ENCODE assay signal across 9 cellular contexts in genomic region chr17:17739388-17740066, GRCh38. TPM values are rescaled to one million over a fixed set of nuclear protein-coding genes. Genes with fewer than 3 reads are reported as not detected.
DNase-seq lines count a peak whose midpoint lies in the region; ATAC-seq, FAIRE-seq and TF ChIP-seq lines count a peak whose summit lies in the region.
"Had no signal": no experiment of that assay in that cellular context is flagged by ENCODE, and none has a peak within 500 bp of the region (broad histone marks: within the 10 kb centered on the region; RNA-seq: fewer than 3 reads in every experiment).

No MANE protein-coding gene starts in this region.

- no peaks in the 10 kb centered on the region for H3K9me3 ChIP-seq in small intestine (ENCODE audit: control insufficient read depth, low read depth)

- no peaks in the 10 kb centered on the region for H3K27me3 ChIP-seq in small intestine (ENCODE audit: control insufficient read depth in 2 of 2, insufficient read depth in 2 of 2, low read length in 2 of 2)

- H3K27me3 Mint-ChIP-seq in activated T-helper 1 cell treated with anti-CD3 and anti-CD28 coated beads, Interleukin-12 subunit alpha, Interleukin-12 subunit beta, Interleukin-2, Interleukin-4 antibody, amounts not matched to agents 30 ng/mL and 10 ng/mL and 1 ng/mL, durations not matched to agents 14 hours and 24 hours and 36 hours (ENCODE audit: insufficient read depth): no peaks in the 10 kb centered on the region
- no peaks in the 10 kb centered on the region for H3K27me3 Mint-ChIP-seq in CD14-positive monocyte (ENCODE audit: low read depth in 3 of 3)

- peak overlapping the region; percentile 99 for H3K27ac ChIP-seq in angular gyrus (ENCODE audit: low read depth, low read length)
- peak overlapping the region in 1 of 2 donors; percentile 63 for H3K27ac ChIP-seq in small intestine (ENCODE audit: low read depth in 1 of 2, low read length in 1 of 2)

- DNase-seq in H54 (ENCODE audit: insufficient read length, low spot score) (peak; percentile 96), inferior parietal cortex (ENCODE audit: extremely low spot score) (peak; percentile 63), small intestine (peak; percentile 27), CD14-positive monocyte (ENCODE audit: low spot score) (no peak)
- DNase-seq in activated T-helper 1 cell treated with anti-CD3 and anti-CD28 coated beads, Interleukin-12 subunit alpha, Interleukin-12 subunit beta, Interleukin-2, Interleukin-4 antibody, amounts not matched to agents 30 ng/mL and 10 ng/mL and 1 ng/mL, durations not matched to agents 14 hours and 24 hours and 36 hours (ENCODE audit: low spot score): no peak
- DNase-seq: stimulated activated naive CD4-positive, alpha-beta T cell treated with Interleukin-2 at 50 U/mL for 16 hours had no signal

- H3K4me1 Mint-ChIP-seq in activated T-helper 1 cell treated with anti-CD3 and anti-CD28 coated beads, Interleukin-12 subunit alpha, Interleukin-12 subunit beta, Interleukin-2, Interleukin-4 antibody, amounts not matched to agents 30 ng/mL and 10 ng/mL and 1 ng/mL, durations not matched to agents 14 hours and 24 hours and 36 hours (ENCODE audit: low read depth): peaks cover 10% of the 10 kb centered on the region
- peaks cover 12% of the 10 kb centered on the region for H3K4me1 Mint-ChIP-seq in CD14-positive monocyte

- TF ChIP-seq CTCF in CD14-positive monocyte (IDR thresholded peaks at IDR 0.05): no peak

- ATAC-seq in GM18505 (IDR thresholded peaks at IDR 0.05; ENCODE audit: unreplicated experiment) (no peak), HG02938 (IDR thresholded peaks at IDR 0.05; ENCODE audit: unreplicated experiment) (no peak)

- 56 to 67% (median 63%) methylated on average over 9 to 10 of the region's 10 CpGs for WGBS in small intestine, 3 donors

- FAIRE-seq in H54 (lab: Jason Lieb, UNC): peak; percentile 20
- FAIRE-seq in small intestine (lab: Jason Lieb, UNC): no peak

- H3K4me1 ChIP-seq in small intestine (ENCODE audit: control insufficient read depth in 2 of 2, insufficient read depth in 1 of 2, low read depth in 1 of 2, low read length in 1 of 2): peaks cover 0 to 17% of the 10 kb centered on the region in 2 donors

- no peaks in the 10 kb centered on the region for H3K36me3 ChIP-seq in small intestine (ENCODE audit: control insufficient read depth in 2 of 2, insufficient read depth in 2 of 2, low read length in 2 of 2)

- intact Hi-C loops in activated T-helper 1 cell treated with anti-CD3 and anti-CD28 coated beads, Interleukin-12 subunit alpha, Interleukin-12 subunit beta, Interleukin-2, Interleukin-4 antibody, amounts not matched to agents 30 ng/mL and 10 ng/mL and 1 ng/mL, durations not matched to agents 14 hours and 24 hours and 36 hours (cut with micrococcal nuclease): no loop called here
- intact Hi-C loops in CD14-positive monocyte (cut with micrococcal nuclease): no loop called here

- TF ChIP-seq POLR2A in H54 (IDR thresholded peaks at IDR 0.05; ENCODE audit: low read depth, low read length) (peak; percentile 26; the same call in 1 of the 2 replicates), GM18505 (IDR thresholded peaks at IDR 0.05; ENCODE audit: borderline replicate concordance, extremely low read depth, insufficient read depth, insufficient read length) (no peak)

- H3K4me3 Mint-ChIP-seq in activated T-helper 1 cell treated with anti-CD3 and anti-CD28 coated beads, Interleukin-12 subunit alpha, Interleukin-12 subunit beta, Interleukin-2, Interleukin-4 antibody, amounts not matched to agents 30 ng/mL and 10 ng/mL and 1 ng/mL, durations not matched to agents 14 hours and 24 hours and 36 hours: no peak overlapping the region
- no peak overlapping the region for H3K4me3 Mint-ChIP-seq in CD14-positive monocyte

- no peaks in the 10 kb centered on the region for H3K9me3 Mint-ChIP-seq in activated T-helper 1 cell treated with anti-CD3 and anti-CD28 coated beads, Interleukin-12 subunit alpha, Interleukin-12 subunit beta, Interleukin-2, Interleukin-4 antibody, amounts not matched to agents 30 ng/mL and 10 ng/mL and 1 ng/mL, durations not matched to agents 14 hours and 24 hours and 36 hours
- peaks cover 0 to 2% (median 0%) of the 10 kb centered on the region in 7 donors for H3K9me3 Mint-ChIP-seq in CD14-positive monocyte

- no peak overlapping the region for H3K27ac Mint-ChIP-seq in activated T-helper 1 cell treated with anti-CD3 and anti-CD28 coated beads, Interleukin-12 subunit alpha, Interleukin-12 subunit beta, Interleukin-2, Interleukin-4 antibody, amounts not matched to agents 30 ng/mL and 10 ng/mL and 1 ng/mL, durations not matched to agents 14 hours and 24 hours and 36 hours
- H3K27ac Mint-ChIP-seq in CD14-positive monocyte: no peak overlapping the region

- no peaks in the 10 kb centered on the region for H3K36me3 Mint-ChIP-seq in activated T-helper 1 cell treated with anti-CD3 and anti-CD28 coated beads, Interleukin-12 subunit alpha, Interleukin-12 subunit beta, Interleukin-2, Interleukin-4 antibody, amounts not matched to agents 30 ng/mL and 10 ng/mL and 1 ng/mL, durations not matched to agents 14 hours and 24 hours and 36 hours (ENCODE audit: low read depth)
- H3K36me3 Mint-ChIP-seq in CD14-positive monocyte: peaks cover 4 to 8% of the 10 kb centered on the region in 2 donors

- no peak overlapping the region for H3K4me3 ChIP-seq in small intestine (ENCODE audit: low read depth in 1 of 2, low read length in 2 of 2)

RNA-seq across cellular contexts. Expression of gene RAI1, which starts 58.3 kb away (rescaled TPM):
- polyA plus RNA-seq in small intestine: 1 to 10 TPM; 2.4 to 9.3 (median 3.1) TPM
- 31.1 and 32.3 TPM in 2 replicates for total RNA-seq in activated T-helper 1 cell treated with anti-CD3 and anti-CD28 coated beads, Interleukin-12 subunit alpha, Interleukin-12 subunit beta, Interleukin-2, Interleukin-4 antibody, amounts not matched to agents 30 ng/mL and 10 ng/mL and 1 ng/mL, durations not matched to agents 14 hours and 24 hours and 36 hours
- polyA plus RNA-seq in CD14-positive monocyte: 1 to 10 TPM in 1 of 2 donors, under 1 TPM in 1; 0.89 to 1.5 TPM

Comparison
In these comparisons a context has a peak if more than half of its experiments do, and no peak if none do; other contexts are left out.
1. DNase-seq: peak in H54 (single experiment), inferior parietal cortex (single experiment) and small intestine (single experiment); none in activated T-helper 1 cell treated with anti-CD3 and anti-CD28 coated beads, Interleukin-12 subunit alpha, Interleukin-12 subunit beta, Interleukin-2, Interleukin-4 antibody, amounts not matched to agents 30 ng/mL and 10 ng/mL and 1 ng/mL, durations not matched to agents 14 hours and 24 hours and 36 hours (single experiment) and CD14-positive monocyte (single experiment).